In the genomic region with DNA sequence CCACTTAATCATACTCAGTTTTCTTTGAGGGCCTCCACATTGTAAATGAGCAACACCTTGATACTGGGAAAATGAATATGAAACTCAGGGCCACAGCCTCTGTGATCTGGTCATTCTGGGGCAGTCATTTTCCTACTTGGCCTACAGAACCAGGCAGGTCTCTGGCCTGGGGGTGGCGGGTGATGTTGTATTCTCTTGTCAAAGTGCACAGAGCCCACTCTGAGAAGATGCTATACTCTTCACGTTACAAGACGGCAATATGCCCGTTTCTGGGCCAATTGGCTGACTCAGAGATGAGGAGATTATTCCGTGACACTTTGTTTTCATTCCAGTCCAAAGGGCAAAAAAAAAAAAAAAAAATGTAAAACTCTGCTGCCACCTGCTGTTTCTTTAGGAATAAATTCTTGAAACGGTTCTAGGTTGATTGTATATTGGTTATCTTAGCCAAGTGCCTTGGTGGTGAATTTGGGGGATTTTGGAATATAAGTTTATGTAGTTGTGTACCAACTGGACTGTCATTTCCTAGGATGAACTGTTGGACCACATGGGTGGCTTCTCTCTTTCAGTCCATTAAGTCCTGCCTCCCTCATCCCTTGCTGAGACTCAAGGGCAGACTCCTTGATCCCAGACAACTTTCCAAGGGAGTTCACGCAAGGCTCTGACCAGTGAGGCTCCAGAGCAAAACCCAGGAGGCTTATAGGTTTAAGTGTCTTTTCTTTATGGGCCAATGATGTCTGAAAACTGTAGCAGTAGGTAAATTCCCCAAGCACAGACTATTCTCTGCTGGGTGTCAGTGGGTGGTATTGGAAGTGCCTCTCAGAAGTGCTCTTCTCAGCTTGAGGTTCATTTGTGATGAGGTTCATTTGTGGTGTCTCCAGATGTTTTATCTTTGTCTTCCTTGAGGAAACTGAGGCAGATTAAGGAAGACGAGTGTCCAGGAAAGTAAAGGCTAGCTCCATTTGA, we compare ENCODE assay signal across 8 cellular contexts. TPM values are rescaled to one million over a fixed set of nuclear protein-coding genes. Genes with fewer than 3 reads are reported as not detected.
DNase-seq lines count a peak whose midpoint lies in the region; ATAC-seq and TF ChIP-seq lines count a peak whose summit lies in the region.

No MANE protein-coding gene starts in this region.

- peak overlapping the region in 1 of 2 donors; percentile 73 for H3K27ac Mint-ChIP-seq in natural killer cell

- 25% methylated on average over 8 of the region's 8 CpGs for WGBS in esophagus muscularis mucosa
- WGBS in aorta, 2 donors, result 23% methylated on average over 8 of the region's 8 CpGs

- intact Hi-C loops in esophagus muscularis mucosa (cut with DNase I) (loop anchor here (5.0 kb wide), 1 partner anchor 116 kb away; no protein-coding TSS in a partner anchor), natural killer cell (cut with micrococcal nuclease) (loop anchor here (1.0 to 2.0 kb wide), 2 partner anchors 115 to 564 kb away; no protein-coding TSS in a partner anchor), aorta (cut with DNase I) (loop anchor here (1.0 to 10.0 kb wide), 4 partner anchors 15 to 566 kb away; no protein-coding TSS in a partner anchor)

- no peak for TF ChIP-seq EP300 in esophagus muscularis mucosa (IDR thresholded peaks at IDR 0.05)

- H3K36me3 ChIP-seq in HAP-1 (replicated peaks) (no peaks in the 10 kb centered on the region), esophagus muscularis mucosa (no peaks in the 10 kb centered on the region), aorta (ENCODE audit: control insufficient read depth in 1 of 2, insufficient read depth in 2 of 2, low read length in 1 of 2) (no peaks in the 10 kb centered on the region)

- no peaks in the 10 kb centered on the region for H3K9me3 ChIP-seq in HAP-1
- H3K9me3 ChIP-seq in esophagus muscularis mucosa, result no peaks in the 10 kb centered on the region
- no peaks in the 10 kb centered on the region for H3K9me3 ChIP-seq in aorta (ENCODE audit: control insufficient read depth, low read length)

- H3K4me3 ChIP-seq in HAP-1 (no peak overlapping the region), esophagus muscularis mucosa (peak overlapping the region in 2 of 4 donors; percentile 13 to 24), aorta (ENCODE audit: low read length in 2 of 2) (no peak overlapping the region)

- H3K27me3 ChIP-seq in HAP-1 (ENCODE audit: low read depth), result no peaks in the 10 kb centered on the region
- H3K27me3 ChIP-seq in esophagus muscularis mucosa, result no peaks in the 10 kb centered on the region
- H3K27me3 ChIP-seq in aorta (ENCODE audit: control insufficient read depth in 1 of 2, insufficient read depth in 2 of 2, low read length in 1 of 2), result no peaks in the 10 kb centered on the region

- no peaks in the 10 kb centered on the region for H3K9me3 Mint-ChIP-seq in natural killer cell

- TF ChIP-seq CTCF in esophagus muscularis mucosa (IDR thresholded peaks at IDR 0.05) (peak; percentile 59 to 73 (median 63)), natural killer cell (IDR thresholded peaks at IDR 0.05) (peak; percentile 59)

- H3K27me3 Mint-ChIP-seq in natural killer cell (ENCODE audit: low read depth in 2 of 2), result peaks cover 16 to 21% of the 10 kb centered on the region in 2 donors

- ATAC-seq in natural killer cell, result peak; percentile 49 to 83 (median 60)
- ATAC-seq in aorta (ENCODE audit: low FRiP score), result peak; percentile 82

- DNase-seq in Caki2 (ENCODE audit: low read depth) (peak; percentile 86), HAP-1 (ENCODE audit: low spot score in 2 of 2) (peak; percentile 49 to 65), NCI-H69 (lab: John Stamatoyannopoulos, UW) (peak; percentile 65), esophagus muscularis mucosa (ENCODE audit: extremely low spot score) (peak; percentile 92), natural killer cell (no peak), aorta (peak in 1 of 2 donors; percentile 72), cortex of kidney (lab: John Stamatoyannopoulos, UW) (no peak)
- DNase-seq in activated CD8-positive, alpha-beta memory T cell treated with anti-CD3 and anti-CD28 coated beads for 48 hours (ENCODE audit: low read depth in 2 of 3, low spot score in 2 of 3), result peak in 2 of 3 experiments; percentile 15 to 23

- H3K4me3 Mint-ChIP-seq in natural killer cell, result no peak overlapping the region

- no peaks in the 10 kb centered on the region for H3K4me1 Mint-ChIP-seq in natural killer cell

- in situ Hi-C loops in Caki2 (cut with HindIII; ENCODE audit: low pct_unique_long_range_greater_than_20kb, low sequenced_read_pairs), result no loop called here
- in situ Hi-C loops in HAP-1 (cut with MboI; ENCODE audit: low sequenced_read_pairs), result loop anchor here (10.0 to 25.0 kb wide), 4 partner anchors 336 to 711 kb away; no protein-coding TSS in a partner anchor

- H3K4me1 ChIP-seq in HAP-1 (peaks cover 17% of the 10 kb centered on the region), esophagus muscularis mucosa (peaks cover 42 to 99% (median 93%) of the 10 kb centered on the region in 4 donors), aorta (ENCODE audit: control insufficient read depth in 1 of 2, insufficient read depth in 2 of 2, low read length in 2 of 2) (peaks cover 6 to 7% of the 10 kb centered on the region in 2 donors)

- no peak for TF ChIP-seq POLR2A in esophagus muscularis mucosa (IDR thresholded peaks at IDR 0.05; ENCODE audit: low read depth)

- no peaks in the 10 kb centered on the region for H3K36me3 Mint-ChIP-seq in natural killer cell

- H3K27ac ChIP-seq in esophagus muscularis mucosa (replicated peaks in 1 of 4), result peak overlapping the region; percentile 76 to 81 (median 78)
- peak overlapping the region; percentile 86 to 96 for H3K27ac ChIP-seq in aorta (ENCODE audit: low read depth in 1 of 2, low read length in 2 of 2)

RNA-seq across cellular contexts. Expression of a gene that starts 18.2 kb away (rescaled TPM):
- 95.5 and 101 TPM in 2 replicates for total RNA-seq in Caki2 (2014; rRNA removed; shearing (Covaris generic); ENCODE audit: low replicate concordance)
- total RNA-seq in esophagus muscularis mucosa (100 to 1,000 TPM in 2 of 4 donors, 10 to 100 TPM in 2; 57.3 to 152 (median 105) TPM), natural killer cell (1 to 10 TPM in 2 of 3 donors, under 1 TPM in 1; 0.82 to 7.0 (median 5.8) TPM), aorta (10 to 100 TPM; 31.9 to 76.1 TPM)
- 1 to 10 TPM; 1.5 to 3.1 TPM for polyA plus RNA-seq in aorta

RNA-seq across cellular contexts. Expression of a gene that starts 29.1 kb away (rescaled TPM):
- 7.5 and 10.1 TPM in 2 replicates for total RNA-seq in Caki2 (2014; rRNA removed; shearing (Covaris generic); ENCODE audit: low replicate concordance)
- total RNA-seq in esophagus muscularis mucosa (10 to 100 TPM; 44.6 to 59.4 (median 53.4) TPM), natural killer cell (10 to 100 TPM; 25.2 to 26.9 (median 26.3) TPM), aorta (10 to 100 TPM; 76.8 to 82.0 TPM)
- polyA plus RNA-seq in aorta, result 10 to 100 TPM in 1 of 2 donors, 1 to 10 TPM in 1; 6.4 to 18.3 TPM

Comparison
In these comparisons a context has a peak if more than half of its experiments do, and no peak if none do; other contexts are left out.
1. DNase-seq: peak in Caki2 (single experiment), HAP-1 (2 of 2), NCI-H69 (single experiment), activated CD8-positive, alpha-beta memory T cell treated with anti-CD3 and anti-CD28 coated beads for 48 hours (2 of 3) and esophagus muscularis mucosa (single experiment); none in natural killer cell (single experiment) and cortex of kidney (single experiment).
2. RNA of a gene that starts 18.2 kb away (total RNA-seq): 57.3 to 152 TPM in esophagus muscularis mucosa, 95.5 to 101 TPM in Caki2 and 31.9 to 76.1 TPM in aorta; 0.82 to 7.0 TPM in natural killer cell; every median in the first group is over 4 times any median in the second.